13 cellular contexts compared by ENCODE assay signal in genomic region chr15:50627351-50628055, GRCh38. TPM values are rescaled to one million over a fixed set of nuclear protein-coding genes. Genes with fewer than 3 reads are reported as not detected.
DNase-seq lines count a peak whose midpoint lies in the region; ATAC-seq and TF ChIP-seq lines count a peak whose summit lies in the region.
"Had no signal": no experiment of that assay in that cellular context is flagged by ENCODE, and none has a peak within 500 bp of the region (broad histone marks: within the 10 kb centered on the region; RNA-seq: fewer than 3 reads in every experiment).

No MANE protein-coding gene starts in this region.

- H3K27ac Mint-ChIP-seq in activated naive CD4-positive, alpha-beta T cell treated with anti-CD3 and anti-CD28 coated beads for 36 hours = peak overlapping the region; percentile 1

- peaks cover 28% of the 10 kb centered on the region for H3K36me3 Mint-ChIP-seq in activated naive CD4-positive, alpha-beta T cell treated with anti-CD3 and anti-CD28 coated beads for 36 hours (ENCODE audit: low read depth)

- no peaks in the 10 kb centered on the region for H3K9me3 Mint-ChIP-seq in activated naive CD4-positive, alpha-beta T cell treated with anti-CD3 and anti-CD28 coated beads for 36 hours

- peaks cover 7 to 56% (median 11%) of the 10 kb centered on the region in 4 donors for H3K36me3 ChIP-seq in sigmoid colon

- H3K27me3 Mint-ChIP-seq in activated naive CD4-positive, alpha-beta T cell treated with anti-CD3 and anti-CD28 coated beads for 36 hours (ENCODE audit: low read depth) = no peaks in the 10 kb centered on the region

- TF ChIP-seq CTCF in sigmoid colon (IDR thresholded peaks at IDR 0.05) = no peak

- CTCF ChIA-PET in activated naive CD4-positive, alpha-beta T cell treated with anti-CD3 and anti-CD28 coated beads for 36 hours (lab: Charles Lee) = interaction anchor here (1.0 kb wide), 1 partner anchor 259 kb away, joined by 3 read pairs; no protein-coding TSS in a partner anchor

- ATAC-seq in SK-N-SH treated with all-trans-retinoic acid at 6 μM for 48 hours = peak; percentile 84
- no peak for ATAC-seq in HG03025 (IDR thresholded peaks at IDR 0.05; ENCODE audit: low FRiP score, unreplicated experiment)

- no peak overlapping the region for H3K4me3 Mint-ChIP-seq in activated naive CD4-positive, alpha-beta T cell treated with anti-CD3 and anti-CD28 coated beads for 36 hours

- no peaks in the 10 kb centered on the region for H3K9me3 ChIP-seq in sigmoid colon

- peaks cover 14% of the 10 kb centered on the region for H3K4me1 Mint-ChIP-seq in activated naive CD4-positive, alpha-beta T cell treated with anti-CD3 and anti-CD28 coated beads for 36 hours (ENCODE audit: low read depth)

- peak overlapping the region in 1 of 4 donors; percentile 21 for H3K4me3 ChIP-seq in sigmoid colon

- peaks cover 0 to 22% (median 6%) of the 10 kb centered on the region in 4 donors for H3K4me1 ChIP-seq in sigmoid colon

- no peak for DNase-seq in activated naive CD4-positive, alpha-beta T cell treated with anti-CD3 and anti-CD28 coated beads for 36 hours
- DNase-seq in activated naive CD4-positive, alpha-beta T cell treated with Interleukin-2 at 50 U/mL for 16 hours = no peak
- DNase-seq in erythroblast (lab: John Stamatoyannopoulos, UW) (peak; percentile 13 to 26), sigmoid colon (no peak), NCI-H69 (lab: John Stamatoyannopoulos, UW) (no peak), SKM-1 treated with dmso at 0.1 percent for 144 hours (lab: John Stamatoyannopoulos, UW; ENCODE audit: unreplicated experiment) (no peak)
- DNase-seq: kidney; NCI-H1417 treated with DMSO at 0.1 percent for 48 hours; NK-92 treated with Interleukin-12 subunit alpha and Interleukin-12 subunit beta, amount 100 ng/mL, for 24 hours; stimulated activated CD4-positive, alpha-beta T cell treated with anti-CD3 and anti-CD28 coated beads, Interleukin-4, amount 100 ng/mL, for 24 hours had no signal

- 74 to 83% methylated on average over 4 of the region's 4 CpGs for WGBS in sigmoid colon, 2 donors

- no peak for TF ChIP-seq EP300 in sigmoid colon (IDR thresholded peaks at IDR 0.05)

- H3K27me3 ChIP-seq in sigmoid colon = no peaks in the 10 kb centered on the region

- TF ChIP-seq POLR2A in erythroblast (IDR thresholded peaks at IDR 0.05; ENCODE audit: low read length) (no peak), sigmoid colon (IDR thresholded peaks at IDR 0.05) (no peak)

- peak overlapping the region; percentile 24 to 63 (median 56) for H3K27ac ChIP-seq in sigmoid colon
- H3K27ac ChIP-seq: C4-2B had no signal

- intact Hi-C loops in activated naive CD4-positive, alpha-beta T cell treated with anti-CD3 and anti-CD28 coated beads for 36 hours (cut with micrococcal nuclease) = no loop called here
- intact Hi-C loops in sigmoid colon (cut with DNase I) = no loop called here

TF ChIP-seq in SK-N-SH treated with all-trans-retinoic acid at 6 μM for 48 hours, 23 proteins besides CTCF, POLR2A, EP300 and RAD21:
- TF ChIP-seq ISL1 (CRISPR knock-in tag; IDR thresholded peaks at IDR 0.05) (no peak), ZNF565 (CRISPR knock-in tag; conservative IDR thresholded peaks at IDR 0.05; ENCODE audit: low read depth) (no peak), ZNF70 (CRISPR knock-in tag; IDR thresholded peaks at IDR 0.05) (no peak), ZFP30 (CRISPR knock-in tag; IDR thresholded peaks at IDR 0.05) (no peak)

RNA-seq across cellular contexts. Expression of gene TRPM7, which starts 59.1 kb away (rescaled TPM):
- total RNA-seq in activated naive CD4-positive, alpha-beta T cell treated with anti-CD3 and anti-CD28 coated beads for 36 hours = 10 to 100 TPM; 31.1 to 32.7 TPM
- total RNA-seq in sigmoid colon = 10 to 100 TPM; 32.2 to 53.7 (median 42.6) TPM
- polyA plus RNA-seq in sigmoid colon = 10 to 100 TPM in 1 of 3 donors, 1 to 10 TPM in 2; 3.7 to 12.3 (median 7.2) TPM

Comparison
In these comparisons a context has a peak if more than half of its experiments do, and no peak if none do; other contexts are left out.
1. DNase-seq: peak in erythroblast (2 of 2); none in activated naive CD4-positive, alpha-beta T cell treated with anti-CD3 and anti-CD28 coated beads for 36 hours (single experiment), activated naive CD4-positive, alpha-beta T cell treated with Interleukin-2 at 50 U/mL for 16 hours (single experiment), sigmoid colon (single experiment), NCI-H69 (single experiment) and SKM-1 treated with dmso at 0.1 percent for 144 hours (single experiment).